Comparison of ENCODE assay signal across 16 cellular contexts in genomic region chr11:18704698-18705097, GRCh38. TPM values are rescaled to one million over a fixed set of nuclear protein-coding genes. Genes with fewer than 3 reads are reported as not detected.
A peak's percentile ranks its signal among the peaks of the same experiment; 100 is the strongest.
DNase-seq lines count a peak whose midpoint lies in the region; ATAC-seq and TF ChIP-seq lines count a peak whose summit lies in the region.
"Had no signal": no experiment of that assay in that cellular context is flagged by ENCODE, and none has a peak within 500 bp of the region (broad histone marks: within the 10 kb centered on the region; RNA-seq: fewer than 3 reads in every experiment).

No MANE protein-coding gene starts in this region.

- TF ChIP-seq CTCF in WTC11 (IDR thresholded peaks at IDR 0.05): no peak

- no peaks in the 10 kb centered on the region for H3K9me3 Mint-ChIP-seq in T-helper 1 cell treated with Interleukin-12 subunit alpha and Interleukin-12 subunit beta and Interleukin-4 antibody, amounts not matched to agents 30 μg/mL and 1 μg/mL, for 36 hours
- no peaks in the 10 kb centered on the region for H3K9me3 Mint-ChIP-seq in WTC11
- H3K9me3 Mint-ChIP-seq in stimulated activated effector memory CD8-positive, alpha-beta T cell treated with anti-CD3 and anti-CD28 coated beads, Interleukin-12 subunit alpha, Interleukin-12 subunit beta, amount 100 ng/mL, for 72 hours: no peaks in the 10 kb centered on the region

- no peaks in the 10 kb centered on the region for H3K36me3 Mint-ChIP-seq in T-helper 1 cell treated with Interleukin-12 subunit alpha and Interleukin-12 subunit beta and Interleukin-4 antibody, amounts not matched to agents 30 μg/mL and 1 μg/mL, for 36 hours (ENCODE audit: low read depth)
- H3K36me3 Mint-ChIP-seq in WTC11: no peaks in the 10 kb centered on the region
- no peaks in the 10 kb centered on the region for H3K36me3 Mint-ChIP-seq in stimulated activated effector memory CD8-positive, alpha-beta T cell treated with anti-CD3 and anti-CD28 coated beads, Interleukin-12 subunit alpha, Interleukin-12 subunit beta, amount 100 ng/mL, for 72 hours

- H3K4me3 Mint-ChIP-seq in T-helper 1 cell treated with Interleukin-12 subunit alpha and Interleukin-12 subunit beta and Interleukin-4 antibody, amounts not matched to agents 30 μg/mL and 1 μg/mL, for 36 hours: peak overlapping the region; percentile 57
- H3K4me3 Mint-ChIP-seq in WTC11: peak overlapping the region; percentile 79
- peak overlapping the region; percentile 79 for H3K4me3 Mint-ChIP-seq in stimulated activated effector memory CD8-positive, alpha-beta T cell treated with anti-CD3 and anti-CD28 coated beads, Interleukin-12 subunit alpha, Interleukin-12 subunit beta, amount 100 ng/mL, for 72 hours

- H3K27me3 Mint-ChIP-seq in T-helper 1 cell treated with Interleukin-12 subunit alpha and Interleukin-12 subunit beta and Interleukin-4 antibody, amounts not matched to agents 30 μg/mL and 1 μg/mL, for 36 hours (ENCODE audit: low read depth): peaks cover 59% of the 10 kb centered on the region
- H3K27me3 Mint-ChIP-seq in WTC11 (ENCODE audit: low read depth): peaks cover 84% of the 10 kb centered on the region

- intact Hi-C loops in left cardiac atrium (cut with DNase I): no loop called here

- H3K27ac Mint-ChIP-seq in T-helper 1 cell treated with Interleukin-12 subunit alpha and Interleukin-12 subunit beta and Interleukin-4 antibody, amounts not matched to agents 30 μg/mL and 1 μg/mL, for 36 hours: no peak overlapping the region
- H3K27ac Mint-ChIP-seq in WTC11: no peak overlapping the region
- no peak overlapping the region for H3K27ac Mint-ChIP-seq in stimulated activated effector memory CD8-positive, alpha-beta T cell treated with anti-CD3 and anti-CD28 coated beads, Interleukin-12 subunit alpha, Interleukin-12 subunit beta, amount 100 ng/mL, for 72 hours

- CTCF ChIA-PET in WTC11 (lab: Charles Lee): interaction anchor here (0.7 to 1.7 kb wide), 4 partner anchors 17 to 60 kb away, joined by 3 to 10 read pairs (median 4); partner anchors contain the start of gene IGSF22

- DNase-seq in T-helper 1 cell (no peak), WTC11 (ENCODE audit: low spot score) (no peak), left cardiac atrium (no peak), COR-L47 (lab: John Stamatoyannopoulos, UW) (no peak), iPS-NIHi7 (ENCODE audit: extremely low spot score) (no peak)
- no peak for DNase-seq in stimulated activated effector memory CD8-positive, alpha-beta T cell treated with anti-CD3 and anti-CD28 coated beads, Interleukin-12 subunit alpha, Interleukin-12 subunit beta, amount 100 ng/mL, for 72 hours (ENCODE audit: low spot score in 2 of 2)
- DNase-seq in activated CD4-positive, alpha-beta T cell treated with anti-CD3 and anti-CD28 coated beads, Interleukin-2, amount 50 U/mL, for 4 hours: no peak
- DNase-seq: ACHN; activated CD4-positive, alpha-beta T cell treated with anti-CD3 and anti-CD28 coated beads for 48 hours; activated T-cell treated with anti-CD3 and anti-CD28 coated beads for 4 hours; erythroblast; glutamatergic neuron; kidney; NCI-H1930 had no signal

- ATAC-seq in WTC11: no peak
- peak; percentile 33 to 64 for ATAC-seq in left cardiac atrium
- ATAC-seq in stimulated activated effector memory CD8-positive, alpha-beta T cell treated with anti-CD3 and anti-CD28 coated beads, Interleukin-12 subunit alpha, Interleukin-12 subunit beta, amount 100 ng/mL, for 72 hours: no peak

- POLR2A ChIA-PET in WTC11 (lab: Charles Lee): no interaction called here

- H3K4me1 Mint-ChIP-seq in T-helper 1 cell treated with Interleukin-12 subunit alpha and Interleukin-12 subunit beta and Interleukin-4 antibody, amounts not matched to agents 30 μg/mL and 1 μg/mL, for 36 hours (ENCODE audit: low read depth): peaks cover 20% of the 10 kb centered on the region
- peaks cover 13% of the 10 kb centered on the region for H3K4me1 Mint-ChIP-seq in WTC11
- peaks cover 34% of the 10 kb centered on the region for H3K4me1 Mint-ChIP-seq in stimulated activated effector memory CD8-positive, alpha-beta T cell treated with anti-CD3 and anti-CD28 coated beads, Interleukin-12 subunit alpha, Interleukin-12 subunit beta, amount 100 ng/mL, for 72 hours

TF ChIP-seq in WTC11, 78 proteins besides CTCF, POLR2A, EP300 and RAD21:
- no peak for TF ChIP-seq NFYB (CRISPR knock-in tag; conservative IDR thresholded peaks at IDR 0.05; ENCODE audit: low read depth)
- no peak for TF ChIP-seq ZNF425 (CRISPR knock-in tag; conservative IDR thresholded peaks at IDR 0.05)
TF ChIP-seq in WTC11: peak in this region for 0.

RNA-seq across cellular contexts. Expression of gene TMEM86A, which starts 6.1 kb away (rescaled TPM):
- total RNA-seq in WTC11 (2021) (1.3 to 1.7 TPM (median 1.6 TPM) in 3 replicates), left cardiac atrium (1 to 10 TPM; 3.9 to 4.8 TPM)

RNA-seq across cellular contexts. Expression of gene IGSF22, which starts 21.3 kb away (rescaled TPM):
- total RNA-seq in WTC11 (2021) (0.32 to 0.64 TPM (median 0.52 TPM) in 3 replicates), left cardiac atrium (1 to 10 TPM; 1.7 to 2.4 TPM)
- total RNA-seq: RPMI7951 had no signal

Comparison
In these comparisons a context has a peak if more than half of its experiments do, and no peak if none do; other contexts are left out.
1. ATAC-seq: peak in left cardiac atrium (2 of 2); none in WTC11 (single experiment) and stimulated activated effector memory CD8-positive, alpha-beta T cell treated with anti-CD3 and anti-CD28 coated beads, Interleukin-12 subunit alpha, Interleukin-12 subunit beta, amount 100 ng/mL, for 72 hours (single experiment).
2. Peak in every context shown above with its lines, with median percentiles within 50 percentile points of each other: H3K4me3 Mint-ChIP-seq.